8 cellular contexts compared by ENCODE assay signal in the genomic region with DNA sequence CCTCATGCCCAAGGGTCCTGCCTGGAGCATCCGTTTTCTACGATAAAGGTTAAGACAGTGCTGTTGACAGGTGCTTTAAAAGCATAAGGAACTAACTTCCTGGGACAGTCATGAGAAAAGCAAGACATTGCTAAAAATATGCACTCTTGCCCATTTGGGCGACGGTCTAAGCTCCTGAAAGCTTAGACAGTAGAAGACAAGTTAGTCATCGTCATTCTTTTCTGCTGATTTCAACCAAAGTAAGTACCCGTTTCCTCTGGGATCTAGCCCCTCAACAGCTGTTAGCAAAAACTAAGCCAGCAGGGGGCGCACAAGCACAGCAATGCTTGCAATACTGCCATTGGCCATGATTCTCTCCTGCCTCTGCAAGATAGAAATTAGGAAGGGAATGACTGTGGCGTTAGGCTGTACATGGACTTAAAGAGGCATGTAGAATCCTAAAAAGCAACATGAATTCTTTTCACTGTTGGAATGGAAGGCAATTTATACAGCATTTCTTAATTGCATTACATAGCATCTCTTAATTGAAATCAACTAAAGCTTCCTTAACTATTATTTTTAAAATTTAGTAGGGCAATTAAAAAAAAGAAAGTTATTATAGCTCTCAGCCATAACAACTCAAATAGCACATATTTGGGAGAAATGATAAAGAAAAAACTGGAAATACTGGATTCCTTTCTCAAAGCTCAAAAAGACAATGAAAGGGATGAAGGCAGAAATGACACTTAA.
DNase-seq lines count a peak whose midpoint lies in the region; ATAC-seq and TF ChIP-seq lines count a peak whose summit lies in the region.

No MANE protein-coding gene starts in this region.

- ATAC-seq in GM21723 (IDR thresholded peaks at IDR 0.05; ENCODE audit: unreplicated experiment) = peak; percentile 79

- H3K27ac ChIP-seq in neural progenitor cell (no peak overlapping the region), stomach (no peak overlapping the region)

- H3K36me3 ChIP-seq in neural progenitor cell (no peaks in the 10 kb centered on the region), stomach (no peaks in the 10 kb centered on the region)

- H3K27me3 ChIP-seq in neural progenitor cell (peaks cover 21% of the 10 kb centered on the region), stomach (peaks cover 0 to 16% (median 0%) of the 10 kb centered on the region in 3 donors)

- H3K9ac ChIP-seq in neural progenitor cell = no peak overlapping the region

- no peak overlapping the region for H3K27ac Mint-ChIP-seq in neural progenitor cell

- WGBS in stomach, 5 donors = 17 to 20% (median 19%) methylated on average over 8 of the region's 8 CpGs

- peaks cover 19% of the 10 kb centered on the region for H3K27me3 Mint-ChIP-seq in neural progenitor cell (ENCODE audit: insufficient read depth, low read depth)

- H4K20me1 ChIP-seq in neural progenitor cell (ENCODE audit: low read depth) = no peaks in the 10 kb centered on the region

- H3K4me3 ChIP-seq in fibroblast of the aortic adventitia (ENCODE audit: low read depth, low read length) (no peak overlapping the region), neural progenitor cell (no peak overlapping the region), stomach (no peak overlapping the region)

- intact Hi-C loops in stomach (cut with DNase I; ENCODE audit: low total_unique reads) = loop anchor here (5.0 kb wide), 1 partner anchor 647 kb away; no protein-coding TSS in a partner anchor

- H3K9me3 ChIP-seq in neural progenitor cell (ENCODE audit: low read depth) = no peaks in the 10 kb centered on the region
- H3K9me3 ChIP-seq in stomach = no peaks in the 10 kb centered on the region

- peak; percentile 95 for TF ChIP-seq CTCF in fibroblast of the aortic adventitia (IDR thresholded peaks at IDR 0.05; ENCODE audit: insufficient read depth, low read length)
- peak; percentile 99 for TF ChIP-seq CTCF in neural progenitor cell (IDR thresholded peaks at IDR 0.05)
- peak in 5 of 7 experiments; percentile 66 to 90 (median 83) for TF ChIP-seq CTCF in stomach (IDR thresholded peaks at IDR 0.05)

- no peaks in the 10 kb centered on the region for H3K36me3 Mint-ChIP-seq in neural progenitor cell

- peaks cover 3% of the 10 kb centered on the region for H3F3A ChIP-seq in neural progenitor cell (ENCODE audit: low read depth)

- DNase-seq in DMS153 treated with DMSO at 0.1 percent for 48 hours (lab: John Stamatoyannopoulos, UW; ENCODE audit: unreplicated experiment) = peak; percentile 89
- peak; percentile 90 for DNase-seq in M059J (ENCODE audit: low read depth)
- DNase-seq in RPMI7951 (ENCODE audit: low read depth) = peak; percentile 87
- DNase-seq in activated T-cell treated with anti-CD3 and anti-CD28 coated beads, Interleukin-2, amount 50 U/mL, for 48 hours = peak; percentile 92 to 96
- DNase-seq in fibroblast of the aortic adventitia (ENCODE audit: low read depth) = peak; percentile 81
- peak; percentile 95 for DNase-seq in neural progenitor cell (ENCODE audit: low spot score)
- DNase-seq in stomach = peak; percentile 92

- H3K9me3 Mint-ChIP-seq in neural progenitor cell = no peaks in the 10 kb centered on the region

- H3K4me1 ChIP-seq in neural progenitor cell = peaks cover 6% of the 10 kb centered on the region
- H3K4me1 ChIP-seq in stomach = no peaks in the 10 kb centered on the region

- no peaks in the 10 kb centered on the region for H3K79me2 ChIP-seq in neural progenitor cell (ENCODE audit: low read depth)

- H3K4me3 Mint-ChIP-seq in neural progenitor cell = no peak overlapping the region

- H3K4me1 Mint-ChIP-seq in neural progenitor cell = no peaks in the 10 kb centered on the region

- no peak for TF ChIP-seq POLR2A in stomach (IDR thresholded peaks at IDR 0.05)

- no peak overlapping the region for H2AFZ ChIP-seq in neural progenitor cell (replicated peaks)

- TF ChIP-seq EP300 in stomach (IDR thresholded peaks at IDR 0.05) = no peak

- H3K4me2 ChIP-seq in neural progenitor cell = no peak overlapping the region
